In the genomic region with DNA sequence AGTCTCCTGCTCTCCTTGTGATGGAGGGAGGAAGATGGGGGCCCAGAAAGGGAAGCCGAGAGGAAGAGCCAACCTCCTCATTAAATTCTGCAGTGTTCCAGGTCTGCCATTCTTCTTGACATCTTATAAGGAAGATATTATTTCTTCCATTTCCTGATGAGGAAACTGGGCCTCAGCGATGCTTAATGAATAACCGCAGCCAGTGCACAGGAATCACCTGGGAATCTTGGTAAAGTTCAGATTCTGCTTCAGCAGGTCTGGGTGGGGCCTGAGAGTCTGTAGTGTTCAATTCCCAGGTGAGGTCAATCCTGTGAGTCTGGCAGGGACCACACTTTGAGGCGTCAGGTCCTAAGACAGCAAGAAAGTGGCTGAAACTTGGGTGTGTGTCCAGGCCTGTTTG, we compare ENCODE assay signal across 32 cellular contexts. TPM values are rescaled to one million over a fixed set of nuclear protein-coding genes. Genes with fewer than 3 reads are reported as not detected.
"Had no signal": no experiment of that assay in that cellular context is flagged by ENCODE, and none has a peak within 500 bp of the region (broad histone marks: within the 10 kb centered on the region; RNA-seq: fewer than 3 reads in every experiment).

No MANE protein-coding gene starts in this region.

- H3K27me3 ChIP-seq: brain microvascular endothelial cell, Peyer's patch, SJSA1 had no signal

- H3K9me3 Mint-ChIP-seq: activated CD4-positive, alpha-beta T cell treated with anti-CD3 and anti-CD28 coated beads, Interleukin-2, amount 10 ng/mL, durations not matched to agents 24 days and 14 days; activated CD8-positive, alpha-beta T cell treated with anti-CD3 and anti-CD28 coated beads for 36 hours; activated naive CD8-positive, alpha-beta T cell treated with anti-CD3 and anti-CD28 coated beads for 36 hours; activated T-cell treated with anti-CD3 and anti-CD28 coated beads, Interleukin-2, amount 50 U/mL, for 72 hours; activated T-helper 17 cell treated with anti-CD3 and anti-CD28 coated beads, Interleukin-2, amount 50 U/mL, for 72 hours; T-helper 1 cell treated with Interleukin-12 subunit alpha and Interleukin-12 subunit beta and Interleukin-4 antibody, amounts not matched to agents 30 μg/mL and 1 μg/mL, for 36 hours; T-helper 2 cell treated with Interferon-gamma antibody and Interleukin-4, amounts not matched to agents 5 μg/mL and 100 μg/mL, for 36 hours had no signal

- H3K4me3 Mint-ChIP-seq: activated CD4-positive, alpha-beta T cell treated with anti-CD3 and anti-CD28 coated beads, Interleukin-2, amount 10 ng/mL, durations not matched to agents 24 days and 14 days; activated CD8-positive, alpha-beta T cell treated with anti-CD3 and anti-CD28 coated beads for 36 hours; activated naive CD8-positive, alpha-beta T cell treated with anti-CD3 and anti-CD28 coated beads for 36 hours; activated T-cell treated with anti-CD3 and anti-CD28 coated beads, Interleukin-2, amount 50 U/mL, for 72 hours; activated T-helper 17 cell treated with anti-CD3 and anti-CD28 coated beads, Interleukin-2, amount 50 U/mL, for 72 hours; T-helper 1 cell treated with Interleukin-12 subunit alpha and Interleukin-12 subunit beta and Interleukin-4 antibody, amounts not matched to agents 30 μg/mL and 1 μg/mL, for 36 hours; T-helper 2 cell treated with Interferon-gamma antibody and Interleukin-4, amounts not matched to agents 5 μg/mL and 100 μg/mL, for 36 hours had no signal

- H3K4me3 ChIP-seq: Peyer's patch, SJSA1 had no signal

- H3K9me3 ChIP-seq: Peyer's patch, SJSA1, SK-N-SH had no signal

- DNase-seq: activated CD4-positive, alpha-beta T cell treated with anti-CD3 and anti-CD28 coated beads, Interleukin-2, amount 10 ng/mL, durations not matched to agents 24 days and 14 days; activated CD4-positive, alpha-beta T cell treated with anti-CD3 and anti-CD28 coated beads, Interleukin-2, amount 50 U/mL, for 4 hours; activated naive CD4-positive, alpha-beta T cell; activated naive CD4-positive, alpha-beta T cell treated with anti-CD3 and anti-CD28 coated beads, Interleukin-2, amount 50 U/mL, for 16 hours; activated naive CD8-positive, alpha-beta T cell treated with anti-CD3 and anti-CD28 coated beads for 36 hours; activated T-cell treated with anti-CD3 and anti-CD28 coated beads, Interleukin-2, amount 50 U/mL, for 1 hour; amniotic stem cell; aorta; brain microvascular endothelial cell; central memory CD4-positive, alpha-beta T cell; Karpas-422; KBM-7; NCI-H1092; NCI-H1436 treated with DMSO at 0.1 percent for 48 hours; NCI-H1694 treated with DMSO at 0.1 percent for 48 hours; NCI-H2029; NCI-H345; NCI-H524 treated with DMSO at 0.1 percent for 48 hours; PC-3; Peyer's patch; RPMI8226; SHP77 treated with DMSO at 0.1 percent for 48 hours; SK-N-SH had no signal

- H3K27me3 Mint-ChIP-seq: activated CD4-positive, alpha-beta T cell treated with anti-CD3 and anti-CD28 coated beads, Interleukin-2, amount 10 ng/mL, durations not matched to agents 24 days and 14 days; activated CD8-positive, alpha-beta T cell treated with anti-CD3 and anti-CD28 coated beads for 36 hours; activated naive CD8-positive, alpha-beta T cell treated with anti-CD3 and anti-CD28 coated beads for 36 hours; activated T-helper 17 cell treated with anti-CD3 and anti-CD28 coated beads, Interleukin-2, amount 50 U/mL, for 72 hours had no signal

- ATAC-seq: activated CD8-positive, alpha-beta T cell treated with anti-CD3 and anti-CD28 coated beads for 36 hours; activated T-helper 17 cell treated with anti-CD3 and anti-CD28 coated beads, Interleukin-2, amount 50 U/mL, for 72 hours; PC-3 had no signal

- H3K27ac Mint-ChIP-seq: activated CD4-positive, alpha-beta T cell treated with anti-CD3 and anti-CD28 coated beads, Interleukin-2, amount 10 ng/mL, durations not matched to agents 24 days and 14 days; activated CD8-positive, alpha-beta T cell treated with anti-CD3 and anti-CD28 coated beads for 36 hours; activated naive CD8-positive, alpha-beta T cell treated with anti-CD3 and anti-CD28 coated beads for 36 hours; activated T-cell treated with anti-CD3 and anti-CD28 coated beads, Interleukin-2, amount 50 U/mL, for 72 hours; activated T-helper 17 cell treated with anti-CD3 and anti-CD28 coated beads, Interleukin-2, amount 50 U/mL, for 72 hours; T-helper 1 cell treated with Interleukin-12 subunit alpha and Interleukin-12 subunit beta and Interleukin-4 antibody, amounts not matched to agents 30 μg/mL and 1 μg/mL, for 36 hours; T-helper 2 cell treated with Interferon-gamma antibody and Interleukin-4, amounts not matched to agents 5 μg/mL and 100 μg/mL, for 36 hours had no signal

- H3K9ac ChIP-seq: SK-N-SH had no signal

- H3K4me2 ChIP-seq: SK-N-SH had no signal

- H3K4me1 ChIP-seq: Peyer's patch, SJSA1 had no signal

- H3K36me3 ChIP-seq: brain microvascular endothelial cell, Peyer's patch, SJSA1 had no signal

- H3K36me3 Mint-ChIP-seq: activated naive CD8-positive, alpha-beta T cell treated with anti-CD3 and anti-CD28 coated beads for 36 hours had no signal

- H3K27ac ChIP-seq: brain microvascular endothelial cell, Peyer's patch, SJSA1 had no signal

RNA-seq across cellular contexts. Expression of a gene that starts 17.3 kb away (rescaled TPM):
- total RNA-seq: activated CD4-positive, alpha-beta T cell treated with anti-CD3 and anti-CD28 coated beads, Interleukin-2, amount 10 ng/mL, durations not matched to agents 24 days and 14 days; activated CD8-positive, alpha-beta memory T cell treated with anti-CD3 and anti-CD28 coated beads for 36 hours; activated CD8-positive, alpha-beta T cell treated with anti-CD3 and anti-CD28 coated beads for 36 hours; activated naive CD8-positive, alpha-beta T cell treated with anti-CD3 and anti-CD28 coated beads for 36 hours; activated T-cell treated with anti-CD3 and anti-CD28 coated beads, Interleukin-2, amount 50 U/mL, for 72 hours; activated T-helper 17 cell treated with anti-CD3 and anti-CD28 coated beads, Interleukin-2, amount 50 U/mL, for 72 hours; aorta; MCF 10A; NCI-H460; PC-3; Peyer's patch; SJSA1 had no signal
- polyA plus RNA-seq: SK-N-SH had no signal
